In the genomic region with DNA sequence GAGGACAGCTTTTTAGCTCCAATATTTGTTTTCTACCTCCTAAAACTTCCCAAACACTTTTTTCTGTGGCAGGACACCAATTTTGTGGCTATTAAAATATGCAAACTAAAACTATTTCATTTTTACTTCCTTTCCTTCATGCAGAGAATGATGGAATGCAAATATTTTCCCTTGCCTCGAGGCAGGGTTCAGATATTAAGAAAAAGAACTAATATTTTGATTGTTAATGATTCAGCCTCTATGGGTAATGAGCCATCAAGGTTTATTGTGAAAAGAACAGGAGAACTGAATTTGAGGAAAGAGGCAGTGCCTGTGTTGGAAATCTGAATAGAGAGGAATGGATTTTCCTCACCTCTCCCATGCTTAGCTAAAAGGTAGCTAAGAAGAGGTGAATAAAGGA, we compare ENCODE assay signal across 35 cellular contexts.
"Had no signal": no experiment of that assay in that cellular context is flagged by ENCODE, and none has a peak within 500 bp of the region (broad histone marks: within the 10 kb centered on the region; RNA-seq: fewer than 3 reads in every experiment).

No MANE protein-coding gene starts in this region.

- H3K4me1 ChIP-seq: adrenal gland, body of pancreas, colonic mucosa, gastroesophageal sphincter, heart right ventricle had no signal

- H3K4me2 ChIP-seq: hepatocyte had no signal

- ATAC-seq: activated CD4-positive, CD25-positive, alpha-beta regulatory T cell treated with anti-CD3 and anti-CD28 coated beads, Interleukin-2, amount 50 U/mL, for 24 hours; activated CD8-positive, alpha-beta memory T cell treated with anti-CD3 and anti-CD28 coated beads, Interleukin-2, amount 10 ng/mL, durations not matched to agents 7 days and 5 days; activated CD8-positive, alpha-beta T cell treated with anti-CD3 and anti-CD28 coated beads, Interleukin-2, amount 10 ng/mL, durations not matched to agents 7 days and 5 days; activated naive CD8-positive, alpha-beta T cell treated with anti-CD3 and anti-CD28 coated beads, Interleukin-2, amount 50 U/mL, for 24 hours; body of pancreas; esophagus mucosa; gastroesophageal sphincter; heart right ventricle; T-helper 17 cell had no signal

- H3K9me3 ChIP-seq: adrenal gland, body of pancreas, colonic mucosa had no signal

- H3K4me1 Mint-ChIP-seq: activated B cell treated with CpG ODN at 0.5 μM for 24 hours; activated CD8-positive, alpha-beta memory T cell treated with anti-CD3 and anti-CD28 coated beads, Interleukin-2, amount 10 ng/mL, durations not matched to agents 7 days and 5 days; activated naive CD4-positive, alpha-beta T cell treated with anti-CD3 and anti-CD28 coated beads, Interleukin-2, amount 50 U/mL, for 24 hours; activated naive CD8-positive, alpha-beta T cell treated with anti-CD3 and anti-CD28 coated beads for 36 hours; activated naive CD8-positive, alpha-beta T cell treated with anti-CD3 and anti-CD28 coated beads, Interleukin-2, amount 50 U/mL, for 24 hours; T-helper 17 cell had no signal

- H3K79me2 ChIP-seq: hepatocyte had no signal

- H3K27me3 ChIP-seq: adrenal gland, body of pancreas, cardiac muscle cell, colonic mucosa, gastroesophageal sphincter, heart right ventricle, hepatocyte had no signal

- H3K4me3 Mint-ChIP-seq: activated B cell treated with CpG ODN at 0.5 μM for 24 hours; activated CD8-positive, alpha-beta memory T cell treated with anti-CD3 and anti-CD28 coated beads, Interleukin-2, amount 10 ng/mL, durations not matched to agents 7 days and 5 days; activated CD8-positive, alpha-beta T cell treated with anti-CD3 and anti-CD28 coated beads, Interleukin-2, amount 10 ng/mL, durations not matched to agents 7 days and 5 days; activated naive CD4-positive, alpha-beta T cell treated with anti-CD3 and anti-CD28 coated beads for 36 hours; activated naive CD4-positive, alpha-beta T cell treated with anti-CD3 and anti-CD28 coated beads, Interleukin-2, amount 50 U/mL, for 24 hours; activated naive CD8-positive, alpha-beta T cell treated with anti-CD3 and anti-CD28 coated beads for 36 hours; activated naive CD8-positive, alpha-beta T cell treated with anti-CD3 and anti-CD28 coated beads, Interleukin-2, amount 50 U/mL, for 24 hours; activated T-helper 1 cell treated with anti-CD3 and anti-CD28 coated beads, Interleukin-12 subunit alpha, Interleukin-12 subunit beta, Interleukin-2, Interleukin-4 antibody, amounts not matched to agents 30 ng/mL and 10 ng/mL and 1 ng/mL, durations not matched to agents 14 hours and 24 hours and 36 hours; T-helper 17 cell; T-helper 2 cell treated with Interferon-gamma antibody and Interleukin-4, amounts not matched to agents 5 μg/mL and 100 μg/mL, for 36 hours had no signal

- H3K36me3 Mint-ChIP-seq: activated naive CD8-positive, alpha-beta T cell treated with anti-CD3 and anti-CD28 coated beads for 36 hours had no signal

- H3K4me3 ChIP-seq: adrenal gland, body of pancreas, cardiac muscle cell, colonic mucosa, gastroesophageal sphincter, heart right ventricle, hepatocyte had no signal

- H3K27ac Mint-ChIP-seq: activated B cell treated with CpG ODN at 0.5 μM for 24 hours; activated CD8-positive, alpha-beta memory T cell treated with anti-CD3 and anti-CD28 coated beads, Interleukin-2, amount 10 ng/mL, durations not matched to agents 7 days and 5 days; activated CD8-positive, alpha-beta T cell treated with anti-CD3 and anti-CD28 coated beads, Interleukin-2, amount 10 ng/mL, durations not matched to agents 7 days and 5 days; activated naive CD4-positive, alpha-beta T cell treated with anti-CD3 and anti-CD28 coated beads for 36 hours; activated naive CD4-positive, alpha-beta T cell treated with anti-CD3 and anti-CD28 coated beads, Interleukin-2, amount 50 U/mL, for 24 hours; activated naive CD8-positive, alpha-beta T cell treated with anti-CD3 and anti-CD28 coated beads for 36 hours; activated naive CD8-positive, alpha-beta T cell treated with anti-CD3 and anti-CD28 coated beads, Interleukin-2, amount 50 U/mL, for 24 hours; activated T-helper 1 cell treated with anti-CD3 and anti-CD28 coated beads, Interleukin-12 subunit alpha, Interleukin-12 subunit beta, Interleukin-2, Interleukin-4 antibody, amounts not matched to agents 30 ng/mL and 10 ng/mL and 1 ng/mL, durations not matched to agents 14 hours and 24 hours and 36 hours; activated T-helper 2 cell treated with anti-CD3 and anti-CD28 coated beads, Interferon-gamma antibody, Interleukin-2, Interleukin-4, amounts not matched to agents 10 μg/mL and 5 μg/mL and 100 μg/mL, durations not matched to agents 14 hours and 24 hours and 36 hours; T-helper 17 cell; T-helper 2 cell treated with Interferon-gamma antibody and Interleukin-4, amounts not matched to agents 5 μg/mL and 100 μg/mL, for 36 hours had no signal

- DNase-seq: activated B cell treated with CpG ODN at 0.5 μM for 24 hours; activated CD4-positive, alpha-beta T cell treated with anti-CD3 and anti-CD28 coated beads for 48 hours; activated CD4-positive, alpha-beta T cell treated with anti-CD3 and anti-CD28 coated beads, Interleukin-2, amount 50 U/mL, for 1 hour; activated CD4-positive, alpha-beta T cell treated with anti-CD3 and anti-CD28 coated beads, Interleukin-2, amount 50 U/mL, for 48 hours; activated CD8-positive, alpha-beta memory T cell treated with anti-CD3 and anti-CD28 coated beads, Interleukin-2, amount 10 ng/mL, durations not matched to agents 7 days and 5 days; activated CD8-positive, alpha-beta memory T cell treated with anti-CD3 and anti-CD28 coated beads, Interleukin-2, amount 50 U/mL, for 4 hours; activated CD8-positive, alpha-beta T cell treated with anti-CD3 and anti-CD28 coated beads, Interleukin-2, amount 10 ng/mL, durations not matched to agents 7 days and 5 days; activated effector memory CD4-positive, alpha-beta T cell treated with anti-CD3 and anti-CD28 coated beads, Interleukin-2, amount 50 U/mL, for 16 hours; activated naive CD4-positive, alpha-beta T cell treated with anti-CD3 and anti-CD28 coated beads for 36 hours; activated naive CD8-positive, alpha-beta T cell treated with anti-CD3 and anti-CD28 coated beads for 36 hours; activated naive CD8-positive, alpha-beta T cell treated with anti-CD3 and anti-CD28 coated beads, Interleukin-2, amount 50 U/mL, for 24 hours; activated T-cell treated with anti-CD3 and anti-CD28 coated beads, Interleukin-2, amount 50 U/mL, for 1 hour; activated T-cell treated with anti-CD3 and anti-CD28 coated beads, Interleukin-2, amount 50 U/mL, for 48 hours; adrenal gland; amygdala; aorta; body of pancreas; central memory CD4-positive, alpha-beta T cell; cerebellar nuclear complex; colonic mucosa; effector CD8-positive, alpha-beta T cell; foreskin melanocyte; heart right ventricle; T-helper 17 cell; T1000; WERI-Rb-1 had no signal

- H3K36me3 ChIP-seq: adrenal gland, cardiac muscle cell, colonic mucosa, gastroesophageal sphincter, heart right ventricle, WERI-Rb-1 had no signal

- H3K9me3 Mint-ChIP-seq: activated naive CD4-positive, alpha-beta T cell treated with anti-CD3 and anti-CD28 coated beads, Interleukin-2, amount 50 U/mL, for 24 hours; T-helper 2 cell treated with Interferon-gamma antibody and Interleukin-4, amounts not matched to agents 5 μg/mL and 100 μg/mL, for 36 hours had no signal

- H3K27ac ChIP-seq: adrenal gland, body of pancreas, cardiac muscle cell, colonic mucosa, gastroesophageal sphincter, heart right ventricle, hepatocyte, WERI-Rb-1 had no signal

- H2AFZ ChIP-seq: hepatocyte had no signal
